In genomic region chr20:38219006-38219950, GRCh38 we compare ENCODE assay signal across 16 cellular contexts. TPM values are rescaled to one million over a fixed set of nuclear protein-coding genes. Genes with fewer than 3 reads are reported as not detected.
DNase-seq lines count a peak whose midpoint lies in the region; ATAC-seq, FAIRE-seq and TF ChIP-seq lines count a peak whose summit lies in the region.
"Had no signal": no experiment of that assay in that cellular context is flagged by ENCODE, and none has a peak within 500 bp of the region (broad histone marks: within the 10 kb centered on the region; RNA-seq: fewer than 3 reads in every experiment).

No MANE protein-coding gene starts in this region.

- H3K27ac ChIP-seq in H1 (ENCODE audit: low read depth, low read length) = no peak overlapping the region
- H3K27ac ChIP-seq in substantia nigra (ENCODE audit: low read depth, low read length, poor library complexity, severe bottlenecking) = no peak overlapping the region
- H3K27ac ChIP-seq: BLaER1 treated with 17β-estradiol and CSF1 and Interleukin-3, amounts not matched to agents 10 nM and 100 nM; SJCRH30 had no signal

- no peaks in the 10 kb centered on the region for H3K27me3 ChIP-seq in H1 (replicated peaks in 1 of 4; ENCODE audit: control insufficient read depth in 3 of 4, extremely low read depth in 1 of 4, insufficient read depth in 3 of 4, low read length in 3 of 4)
- H3K27me3 ChIP-seq: BLaER1 treated with 17β-estradiol and CSF1 and Interleukin-3, amounts not matched to agents 10 nM and 100 nM; SJCRH30 had no signal

- TF ChIP-seq CTCF in natural killer cell (IDR thresholded peaks at IDR 0.05) (no peak), H1 (IDR thresholded peaks at IDR 0.05; ENCODE audit: control extremely low read depth in 1 of 3, insufficient read depth in 1 of 3, low read depth in 1 of 3, low read length in 3 of 3) (no peak)

- no peak overlapping the region for H3K14ac ChIP-seq in H1 (ENCODE audit: insufficient read length)

- H3K4me2 ChIP-seq in H1 (ENCODE audit: insufficient read depth in 1 of 2, low read depth in 2 of 2, low read length in 2 of 2) = no peak overlapping the region
- H3K4me2 ChIP-seq: BLaER1 treated with 17β-estradiol and CSF1 and Interleukin-3, amounts not matched to agents 10 nM and 100 nM had no signal

- no peak overlapping the region for H3K9ac ChIP-seq in H1 (replicated peaks in 1 of 4; ENCODE audit: extremely low read depth in 1 of 4, low read depth in 3 of 4, low read length in 3 of 4)
- H3K9ac ChIP-seq: BLaER1 treated with 17β-estradiol and CSF1 and Interleukin-3, amounts not matched to agents 10 nM and 100 nM had no signal

- H3K9me3 Mint-ChIP-seq in natural killer cell treated with Interleukin-12 subunit alpha and Interleukin-12 subunit beta and Interleukin-15 and Interleukin-18, amount 100 ng/mL, for 72 hours = no peaks in the 10 kb centered on the region
- no peaks in the 10 kb centered on the region for H3K9me3 Mint-ChIP-seq in natural killer cell

- CTCF ChIA-PET in H1 (lab: Charles Lee; ENCODE audit: partially characterized antibody) = interaction anchor here (0.6 to 17.3 kb wide), 19 partner anchors 9 to 227 kb away, joined by 3 to 198 read pairs (median 5); no protein-coding TSS in a partner anchor

- no peaks in the 10 kb centered on the region for H3K9me3 ChIP-seq in H1 (ENCODE audit: insufficient read depth in 2 of 2, low read depth in 1 of 2, low read length in 1 of 2)
- H3K9me3 ChIP-seq: BLaER1 treated with 17β-estradiol and CSF1 and Interleukin-3, amounts not matched to agents 10 nM and 100 nM; HAP-1; SJCRH30 had no signal

- peak overlapping the region; percentile 25 for H4K91ac ChIP-seq in H1 (replicated peaks; ENCODE audit: insufficient read length, low read length)

- TF ChIP-seq EP300 in H1 (IDR thresholded peaks at IDR 0.05; ENCODE audit: borderline replicate concordance in 1 of 2, low read depth in 2 of 2, low read length in 2 of 2) = no peak

- no peaks in the 10 kb centered on the region for H3K79me2 ChIP-seq in H1 (ENCODE audit: control insufficient read depth in 1 of 2, insufficient read depth in 2 of 2, low read length in 2 of 2)

- peak overlapping the region; percentile 9; the same call in 1 of the 2 replicates for H4K8ac ChIP-seq in H1 (ENCODE audit: extremely low read depth, insufficient read depth, low read length)

- peaks cover 0 to 11% of the 10 kb centered on the region in 2 donors for H3K4me1 Mint-ChIP-seq in natural killer cell treated with Interleukin-12 subunit alpha and Interleukin-12 subunit beta and Interleukin-15 and Interleukin-18, amount 100 ng/mL, for 72 hours (ENCODE audit: low read depth in 2 of 2)
- H3K4me1 Mint-ChIP-seq in natural killer cell = peaks cover 11 to 20% of the 10 kb centered on the region in 2 donors

- no peaks in the 10 kb centered on the region for H3K36me3 ChIP-seq in H1 (ENCODE audit: control insufficient read depth in 2 of 4, insufficient read depth in 4 of 4, low read length in 3 of 4)
- H3K36me3 ChIP-seq: BLaER1 treated with 17β-estradiol and CSF1 and Interleukin-3, amounts not matched to agents 10 nM and 100 nM; HAP-1; SJCRH30 had no signal

- no peak overlapping the region for H2BK5ac ChIP-seq in H1 (ENCODE audit: low read depth, low read length)

- H3K4me3 ChIP-seq in H1 (ENCODE audit: extremely low read depth in 1 of 4, insufficient read depth in 2 of 4, low read depth in 3 of 4, low read length in 4 of 4) = no peak overlapping the region
- H3K4me3 ChIP-seq: BLaER1 treated with 17β-estradiol and CSF1 and Interleukin-3, amounts not matched to agents 10 nM and 100 nM; HAP-1; SJCRH30 had no signal

- H4K5ac ChIP-seq in H1 (ENCODE audit: insufficient read length, low read depth, low read length) = no peak overlapping the region

- no peak overlapping the region for H3K18ac ChIP-seq in H1 (ENCODE audit: extremely low read depth, low read length)

- H3K56ac ChIP-seq in H1 (replicated peaks; ENCODE audit: insufficient read length, low read depth, low read length) = no peak overlapping the region

- peaks cover 0 to 3% (median 0%) of the 10 kb centered on the region in 4 experiments; a peak in 3 of 7 replicates for H3K4me1 ChIP-seq in H1 (replicated peaks in 1 of 4; ENCODE audit: control insufficient read depth in 3 of 4, insufficient read depth in 4 of 4, low read length in 3 of 4)

- no peak overlapping the region for H3K4ac ChIP-seq in H1 (replicated peaks; ENCODE audit: insufficient read length, low read depth, low read length)

- no peaks in the 10 kb centered on the region for H4K20me1 ChIP-seq in H1 (replicated peaks in 1 of 2; ENCODE audit: control insufficient read depth in 1 of 2, insufficient read depth in 2 of 2, low read length in 2 of 2)
- H4K20me1 ChIP-seq: BLaER1 treated with 17β-estradiol and CSF1 and Interleukin-3, amounts not matched to agents 10 nM and 100 nM had no signal

- ATAC-seq in natural killer cell treated with Interleukin-12 subunit alpha and Interleukin-12 subunit beta and Interleukin-15 and Interleukin-18, amount 100 ng/mL, for 72 hours = no peak
- ATAC-seq in natural killer cell (no peak), HG03442 (IDR thresholded peaks at IDR 0.05; ENCODE audit: unreplicated experiment) (no peak)

- no peak overlapping the region for H2BK12ac ChIP-seq in H1 (ENCODE audit: low read depth, low read length)

- no peak overlapping the region for H2BK120ac ChIP-seq in H1 (replicated peaks; ENCODE audit: low read depth, low read length)

- DNase-seq in natural killer cell treated with Interleukin-12 subunit alpha and Interleukin-12 subunit beta and Interleukin-15 and Interleukin-18, amount 100 ng/mL, for 72 hours (ENCODE audit: low spot score) = peak; percentile 37
- no peak for DNase-seq in natural killer cell
- no peak for DNase-seq in H1 (ENCODE audit: low read depth in 1 of 2, low spot score in 2 of 2)
- DNase-seq in posterior vena cava (ENCODE audit: low spot score) = peak; percentile 71
- DNase-seq in DMS 273 (lab: John Stamatoyannopoulos, UW; ENCODE audit: unreplicated experiment) = no peak
- no peak for DNase-seq in NAMALWA (ENCODE audit: low spot score)
- no peak for DNase-seq in substantia nigra (lab: John Stamatoyannopoulos, UW)
- DNase-seq: NCI-H1436 treated with DMSO at 0.1 percent for 48 hours, NCI-H2081, NCI-H774, SJCRH30 had no signal

- no peak for TF ChIP-seq RAD21 in H1 (IDR thresholded peaks at IDR 0.05 in 1 of 2, conservative IDR thresholded peaks at IDR 0.05 in 1 of 2; ENCODE audit: low read depth in 2 of 2, low read length in 2 of 2)

- WGBS in H1 (ENCODE audit: extremely low coverage in 1 of 2, insufficient coverage in 1 of 2, insufficient read length in 1 of 2, insufficient replicate concordance in 2 of 2, low coverage in 1 of 2, low lambda C conversion rate in 2 of 2, missing lambda C conversion rate in 1 of 2), 2 experiments = 86% methylated on average over 18 of the region's 19 CpGs; no CpG with 5 or more reads in 1 of the 2 experiments

- H3K27me3 Mint-ChIP-seq in natural killer cell treated with Interleukin-12 subunit alpha and Interleukin-12 subunit beta and Interleukin-15 and Interleukin-18, amount 100 ng/mL, for 72 hours = peaks cover 0 to 5% of the 10 kb centered on the region in 2 donors
- H3K27me3 Mint-ChIP-seq in natural killer cell (ENCODE audit: low read depth in 2 of 2) = no peaks in the 10 kb centered on the region

- H2BK15ac ChIP-seq in H1 (ENCODE audit: low read length) = no peak overlapping the region

- POLR2A ChIA-PET in H1 (lab: Charles Lee; ENCODE audit: partially characterized antibody) = no interaction called here

- no peak overlapping the region for H2BK20ac ChIP-seq in H1 (ENCODE audit: low read length)

- FAIRE-seq in H1 (lab: Jason Lieb, UNC) = no peak
- FAIRE-seq: A204.1 had no signal

- H3K27ac Mint-ChIP-seq in natural killer cell treated with Interleukin-12 subunit alpha and Interleukin-12 subunit beta and Interleukin-15 and Interleukin-18, amount 100 ng/mL, for 72 hours = no peak overlapping the region
- no peak overlapping the region for H3K27ac Mint-ChIP-seq in natural killer cell

- no peak overlapping the region for H3K23ac ChIP-seq in H1 (ENCODE audit: insufficient read length)

- no peak overlapping the region for H3K4me3 Mint-ChIP-seq in natural killer cell treated with Interleukin-12 subunit alpha and Interleukin-12 subunit beta and Interleukin-15 and Interleukin-18, amount 100 ng/mL, for 72 hours
- no peak overlapping the region for H3K4me3 Mint-ChIP-seq in natural killer cell

- H3K36me3 Mint-ChIP-seq in natural killer cell treated with Interleukin-12 subunit alpha and Interleukin-12 subunit beta and Interleukin-15 and Interleukin-18, amount 100 ng/mL, for 72 hours = no peaks in the 10 kb centered on the region
- no peaks in the 10 kb centered on the region for H3K36me3 Mint-ChIP-seq in natural killer cell

- TF ChIP-seq POLR2A in H1 (IDR thresholded peaks at IDR 0.05; ENCODE audit: control extremely low read depth in 1 of 2, low read depth in 2 of 2, low read length in 2 of 2) = no peak

- H3K79me1 ChIP-seq in H1 (ENCODE audit: low read depth, low read length) = no peaks in the 10 kb centered on the region; the same call in 1 of the 2 replicates

- intact Hi-C loops in natural killer cell (cut with micrococcal nuclease) = no loop called here
- intact Hi-C loops in posterior vena cava (cut with DNase I) = loop anchor here (2.0 to 10.0 kb wide), 3 partner anchors 47 to 654 kb away; no protein-coding TSS in a partner anchor

- H2AFZ ChIP-seq in H1 (ENCODE audit: low read length) = no peak overlapping the region

- H3K23me2 ChIP-seq in H1 (ENCODE audit: low read depth, low read length) = no peaks in the 10 kb centered on the region

- H2AK5ac ChIP-seq in H1 (ENCODE audit: low read depth, low read length) = no peak overlapping the region

RNA-seq across cellular contexts. Expression of gene KIAA1755, which starts 41.3 kb away (rescaled TPM):
- total RNA-seq in natural killer cell treated with Interleukin-12 subunit alpha and Interleukin-12 subunit beta and Interleukin-15 and Interleukin-18, amount 100 ng/mL, for 72 hours = not detected
- total RNA-seq in natural killer cell = not detected
- total RNA-seq in H1 (2021; fragmentation: NEBNext Ultra II Directional; extraction: Animal tissue kit (Norgen Biotek cat#: 25700)) = not detected in 2 replicates
- polyA plus RNA-seq in H1 (2011; rRNA removed) = 0.23 and 0.27 TPM in 2 replicates
- 0.10 TPM for polyA plus RNA-seq in H1 (2011; cell fraction: cytosol; rRNA removed)
- polyA plus RNA-seq in H1 (2011; cell fraction: nucleus; rRNA removed) = 0.26 TPM
- 0.14 to 0.28 TPM (median 0.20 TPM) in 4 replicates for polyA plus RNA-seq in H1 (2012, experiment 1 of 2)
- polyA plus RNA-seq in H1 (2012, experiment 2 of 2) = 0.26 TPM
- polyA plus RNA-seq in H1 (2013, experiment 1 of 2) = 0.08 TPM
- 0.07 TPM for polyA plus RNA-seq in H1 (2013, experiment 2 of 2)
- 0.07 and 0.09 TPM in 2 replicates for polyA minus RNA-seq in H1 (2011; rRNA and poly(A)+ RNA removed)
- polyA minus RNA-seq in H1 (2011; cell fraction: cytosol; rRNA and poly(A)+ RNA removed) = not detected
- polyA minus RNA-seq in H1 (2011; cell fraction: nucleus; rRNA and poly(A)+ RNA removed) = 0.50 TPM
- 10 to 100 TPM; 12.9 to 18.6 TPM for total RNA-seq in posterior vena cava
- total RNA-seq: NCI-H460 had no signal

RNA-seq across cellular contexts. Expression of gene TGM2, which starts 54.2 kb away (rescaled TPM):
- total RNA-seq in natural killer cell treated with Interleukin-12 subunit alpha and Interleukin-12 subunit beta and Interleukin-15 and Interleukin-18, amount 100 ng/mL, for 72 hours = 1 to 10 TPM in 1 of 2 donors, under 1 TPM in 1; 0.81 to 2.4 TPM
- under 1 TPM in 2 of 3 donors, not detected in 1; 0.33 TPM for total RNA-seq in natural killer cell
- 1.0 and 1.3 TPM in 2 replicates for total RNA-seq in H1 (2021; fragmentation: NEBNext Ultra II Directional; extraction: Animal tissue kit (Norgen Biotek cat#: 25700))
- polyA plus RNA-seq in H1 (2011; rRNA removed) = 0.86 and 1.5 TPM in 2 replicates
- 0.92 TPM for polyA plus RNA-seq in H1 (2011; cell fraction: cytosol; rRNA removed)
- 1.9 TPM for polyA plus RNA-seq in H1 (2011; cell fraction: nucleus; rRNA removed)
- 0.77 to 1.3 TPM (median 1.1 TPM) in 4 replicates for polyA plus RNA-seq in H1 (2012, experiment 1 of 2)
- 1.0 TPM for polyA plus RNA-seq in H1 (2012, experiment 2 of 2)
- polyA plus RNA-seq in H1 (2013, experiment 1 of 2) = 0.73 TPM
- 0.79 TPM for polyA plus RNA-seq in H1 (2013, experiment 2 of 2)
- 0.50 and 1.8 TPM in 2 replicates for polyA minus RNA-seq in H1 (2011; rRNA and poly(A)+ RNA removed)
- 1.2 TPM for polyA minus RNA-seq in H1 (2011; cell fraction: cytosol; rRNA and poly(A)+ RNA removed)
- polyA minus RNA-seq in H1 (2011; cell fraction: nucleus; rRNA and poly(A)+ RNA removed) = 0.90 TPM
- 100 to 1,000 TPM; 442 to 500 TPM for total RNA-seq in posterior vena cava

Comparison
In these comparisons a context has a peak if more than half of its experiments do, and no peak if none do; other contexts are left out.
1. DNase-seq: peak in natural killer cell treated with Interleukin-12 subunit alpha and Interleukin-12 subunit beta and Interleukin-15 and Interleukin-18, amount 100 ng/mL, for 72 hours (single experiment) and posterior vena cava (single experiment); none in natural killer cell (single experiment), H1 (0 of 2), DMS 273 (single experiment), NAMALWA (single experiment) and substantia nigra (0 of 49).
2. RNA of gene KIAA1755, which starts 41.3 kb away (total RNA-seq): 12.9 to 18.6 TPM in posterior vena cava; not detected in H1, not detected in natural killer cell treated with Interleukin-12 subunit alpha and Interleukin-12 subunit beta and Interleukin-15 and Interleukin-18, amount 100 ng/mL, for 72 hours and not detected in natural killer cell; every median in the first group is over 10 times any median in the second.
3. RNA of gene TGM2, which starts 54.2 kb away (total RNA-seq): 442 to 500 TPM in posterior vena cava; 0.81 to 2.4 TPM in natural killer cell treated with Interleukin-12 subunit alpha and Interleukin-12 subunit beta and Interleukin-15 and Interleukin-18, amount 100 ng/mL, for 72 hours, 1.0 to 1.3 TPM in H1 and 0.33 TPM in natural killer cell; every median in the first group is over 100 times any median in the second.